1 cellular context compared by ENCODE assay signal in the genomic region with DNA sequence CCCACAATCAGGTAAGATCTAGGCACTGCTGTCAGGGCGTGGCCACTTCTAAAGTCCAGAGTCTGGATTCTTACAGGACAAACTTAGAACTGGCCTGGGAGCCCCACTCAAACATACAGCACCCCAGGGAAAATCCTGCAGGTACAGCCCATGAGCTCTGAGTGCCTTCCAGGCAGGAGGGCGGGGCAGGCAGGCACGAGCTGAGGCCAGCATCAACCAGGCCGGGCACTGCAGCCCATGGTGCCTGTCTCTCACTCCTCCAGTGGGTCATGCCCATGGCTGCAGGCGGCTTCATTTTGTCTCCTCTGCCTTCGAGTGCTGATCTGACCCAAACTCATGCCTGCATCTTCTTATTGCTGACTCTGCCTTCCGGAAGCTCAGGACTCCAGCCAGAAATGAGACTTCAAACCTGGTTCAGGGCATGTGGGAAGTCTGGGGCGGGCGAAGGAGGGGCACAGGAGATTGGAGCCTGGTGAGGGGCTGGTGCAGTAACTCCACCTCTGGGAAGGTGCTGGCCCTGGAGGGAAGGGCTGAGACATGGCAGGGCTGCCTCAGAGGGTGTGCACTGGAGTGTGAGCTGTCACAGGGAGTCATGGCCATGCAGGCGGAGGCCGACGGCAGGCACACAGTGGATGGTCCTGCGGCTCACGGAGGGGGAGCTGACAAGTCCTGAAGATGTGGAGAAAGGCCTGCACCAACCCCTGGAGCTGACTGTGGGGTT.
TF ChIP-seq lines count a peak whose summit lies in the region.

No MANE protein-coding gene starts in this region.

TF ChIP-seq in HepG2, 621 proteins besides CTCF, POLR2A, EP300 and RAD21:
- TF ChIP-seq, protein P1, sequence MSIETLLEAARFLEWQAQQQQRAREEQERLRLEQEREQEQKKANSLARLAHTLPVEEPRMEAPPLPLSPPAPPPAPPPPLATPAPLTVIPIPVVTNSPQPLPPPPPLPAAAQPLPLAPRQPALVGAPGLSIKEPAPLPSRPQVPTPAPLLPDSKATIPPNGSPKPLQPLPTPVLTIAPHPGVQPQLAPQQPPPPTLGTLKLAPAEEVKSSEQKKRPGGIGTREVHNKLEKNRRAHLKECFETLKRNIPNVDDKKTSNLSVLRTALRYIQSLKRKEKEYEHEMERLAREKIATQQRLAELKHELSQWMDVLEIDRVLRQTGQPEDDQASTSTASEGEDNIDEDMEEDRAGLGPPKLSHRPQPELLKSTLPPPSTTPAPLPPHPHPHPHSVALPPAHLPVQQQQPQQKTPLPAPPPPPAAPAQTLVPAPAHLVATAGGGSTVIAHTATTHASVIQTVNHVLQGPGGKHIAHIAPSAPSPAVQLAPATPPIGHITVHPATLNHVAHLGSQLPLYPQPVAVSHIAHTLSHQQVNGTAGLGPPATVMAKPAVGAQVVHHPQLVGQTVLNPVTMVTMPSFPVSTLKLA (IDR thresholded peaks at IDR 0.05), result no peak
- TF ChIP-seq POLR2G (IDR thresholded peaks at IDR 0.05; ENCODE audit: low read depth, low read length) (0 out of 2 replicates have a peak, but pooled peaks have one; percentile 28), PATZ1 (CRISPR knock-in tag; IDR thresholded peaks at IDR 0.05) (no peak), HIVEP1 (CRISPR knock-in tag; IDR thresholded peaks at IDR 0.05) (peak; percentile 31; the same call in 1 of the 2 replicates), NRL (CRISPR knock-in tag; IDR thresholded peaks at IDR 0.05; ENCODE audit: borderline replicate concordance) (0 out of 2 replicates have a peak, but pooled peaks have one; percentile 36), ARNT2 (CRISPR knock-in tag; IDR thresholded peaks at IDR 0.05; ENCODE audit: low read depth) (0 out of 2 replicates have a peak, but pooled peaks have one; percentile 23), HNRNPL (IDR thresholded peaks at IDR 0.05; ENCODE audit: low read depth, low read length) (0 out of 2 replicates have a peak, but pooled peaks have one; percentile 37), ZBTB38 (CRISPR knock-in tag; IDR thresholded peaks at IDR 0.05) (peak; percentile 37; the same call in 1 of the 2 replicates), AGO2 (optimal IDR thresholded peaks at IDR 0.05; ENCODE audit: low read depth, low read length) (peak; percentile 86), YEATS4 (CRISPR knock-in tag; IDR thresholded peaks at IDR 0.05; ENCODE audit: borderline replicate concordance) (no peak), ZNF891 (CRISPR knock-in tag; IDR thresholded peaks at IDR 0.05) (peak; percentile 71; the same call in 1 of the 2 replicates), ZC3H13 (CRISPR knock-in tag; IDR thresholded peaks at IDR 0.05) (no peak)
- TF ChIP-seq, protein P2, sequence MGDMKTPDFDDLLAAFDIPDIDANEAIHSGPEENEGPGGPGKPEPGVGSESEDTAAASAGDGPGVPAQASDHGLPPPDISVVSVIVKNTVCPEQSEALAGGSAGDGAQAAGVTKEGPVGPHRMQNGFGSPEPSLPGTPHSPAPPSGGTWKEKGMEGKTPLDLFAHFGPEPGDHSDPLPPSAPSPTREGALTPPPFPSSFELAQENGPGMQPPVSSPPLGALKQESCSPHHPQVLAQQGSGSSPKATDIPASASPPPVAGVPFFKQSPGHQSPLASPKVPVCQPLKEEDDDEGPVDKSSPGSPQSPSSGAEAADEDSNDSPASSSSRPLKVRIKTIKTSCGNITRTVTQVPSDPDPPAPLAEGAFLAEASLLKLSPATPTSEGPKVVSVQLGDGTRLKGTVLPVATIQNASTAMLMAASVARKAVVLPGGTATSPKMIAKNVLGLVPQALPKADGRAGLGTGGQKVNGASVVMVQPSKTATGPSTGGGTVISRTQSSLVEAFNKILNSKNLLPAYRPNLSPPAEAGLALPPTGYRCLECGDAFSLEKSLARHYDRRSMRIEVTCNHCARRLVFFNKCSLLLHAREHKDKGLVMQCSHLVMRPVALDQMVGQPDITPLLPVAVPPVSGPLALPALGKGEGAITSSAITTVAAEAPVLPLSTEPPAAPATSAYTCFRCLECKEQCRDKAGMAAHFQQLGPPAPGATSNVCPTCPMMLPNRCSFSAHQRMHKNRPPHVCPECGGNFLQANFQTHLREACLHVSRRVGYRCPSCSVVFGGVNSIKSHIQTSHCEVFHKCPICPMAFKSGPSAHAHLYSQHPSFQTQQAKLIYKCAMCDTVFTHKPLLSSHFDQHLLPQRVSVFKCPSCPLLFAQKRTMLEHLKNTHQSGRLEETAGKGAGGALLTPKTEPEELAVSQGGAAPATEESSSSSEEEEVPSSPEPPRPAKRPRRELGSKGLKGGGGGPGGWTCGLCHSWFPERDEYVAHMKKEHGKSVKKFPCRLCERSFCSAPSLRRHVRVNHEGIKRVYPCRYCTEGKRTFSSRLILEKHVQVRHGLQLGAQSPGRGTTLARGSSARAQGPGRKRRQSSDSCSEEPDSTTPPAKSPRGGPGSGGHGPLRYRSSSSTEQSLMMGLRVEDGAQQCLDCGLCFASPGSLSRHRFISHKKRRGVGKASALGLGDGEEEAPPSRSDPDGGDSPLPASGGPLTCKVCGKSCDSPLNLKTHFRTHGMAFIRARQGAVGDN (CRISPR knock-in tag; IDR thresholded peaks at IDR 0.05), result peak; percentile 30
- TF ChIP-seq, protein P3, sequence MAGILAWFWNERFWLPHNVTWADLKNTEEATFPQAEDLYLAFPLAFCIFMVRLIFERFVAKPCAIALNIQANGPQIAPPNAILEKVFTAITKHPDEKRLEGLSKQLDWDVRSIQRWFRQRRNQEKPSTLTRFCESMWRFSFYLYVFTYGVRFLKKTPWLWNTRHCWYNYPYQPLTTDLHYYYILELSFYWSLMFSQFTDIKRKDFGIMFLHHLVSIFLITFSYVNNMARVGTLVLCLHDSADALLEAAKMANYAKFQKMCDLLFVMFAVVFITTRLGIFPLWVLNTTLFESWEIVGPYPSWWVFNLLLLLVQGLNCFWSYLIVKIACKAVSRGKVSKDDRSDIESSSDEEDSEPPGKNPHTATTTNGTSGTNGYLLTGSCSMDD (CRISPR knock-in tag; IDR thresholded peaks at IDR 0.05), result no peak
